ENCODE assay signal across 8 cellular contexts in genomic region chr2:151947524-151948165, GRCh38.
DNase-seq lines count a peak whose midpoint lies in the region; ATAC-seq and TF ChIP-seq lines count a peak whose summit lies in the region.

No MANE protein-coding gene starts in this region.

- intact Hi-C loops in activated CD8-positive, alpha-beta T cell treated with anti-CD3 and anti-CD28 coated beads for 36 hours (cut with micrococcal nuclease) = no loop called here
- intact Hi-C loops in psoas muscle (cut with DNase I) = no loop called here
- intact Hi-C loops in A673 (cut with micrococcal nuclease; ENCODE audit: unreplicated experiment) = no loop called here

- no peaks in the 10 kb centered on the region for H3K4me1 Mint-ChIP-seq in activated CD8-positive, alpha-beta T cell treated with anti-CD3 and anti-CD28 coated beads for 36 hours (ENCODE audit: low read depth)
- peaks cover 3% of the 10 kb centered on the region for H3K4me1 Mint-ChIP-seq in activated CD8-positive, alpha-beta T cell treated with anti-CD3 and anti-CD28 coated beads, Interleukin-2, amount 10 ng/mL, durations not matched to agents 7 days and 5 days (ENCODE audit: low read depth)
- peaks cover 12% of the 10 kb centered on the region for H3K4me1 Mint-ChIP-seq in activated naive CD8-positive, alpha-beta T cell treated with anti-CD3 and anti-CD28 coated beads for 36 hours

- H3K4me3 ChIP-seq in fibroblast of the aortic adventitia (ENCODE audit: low read depth, low read length) = no peak overlapping the region
- peak overlapping the region; percentile 47 for H3K4me3 ChIP-seq in psoas muscle
- H3K4me3 ChIP-seq in A673 (ENCODE audit: low read depth, low read length, poor library complexity, severe bottlenecking) = no peak overlapping the region

- peaks cover 13% of the 10 kb centered on the region for H3K27me3 Mint-ChIP-seq in activated CD8-positive, alpha-beta T cell treated with anti-CD3 and anti-CD28 coated beads for 36 hours
- peaks cover 10% of the 10 kb centered on the region for H3K27me3 Mint-ChIP-seq in activated CD8-positive, alpha-beta T cell treated with anti-CD3 and anti-CD28 coated beads, Interleukin-2, amount 10 ng/mL, durations not matched to agents 7 days and 5 days (ENCODE audit: low read depth)
- peaks cover 17% of the 10 kb centered on the region for H3K27me3 Mint-ChIP-seq in activated naive CD8-positive, alpha-beta T cell treated with anti-CD3 and anti-CD28 coated beads for 36 hours

- POLR2A ChIA-PET in activated CD8-positive, alpha-beta T cell treated with anti-CD3 and anti-CD28 coated beads for 36 hours (lab: Charles Lee) = no interaction called here
- POLR2A ChIA-PET in activated CD8-positive, alpha-beta T cell treated with anti-CD3 and anti-CD28 coated beads, Interleukin-2, amount 10 ng/mL, durations not matched to agents 7 days and 5 days (lab: Charles Lee) = no interaction called here
- POLR2A ChIA-PET in A673 (lab: Charles Lee; ENCODE audit: low non-redundant PET) = no interaction called here

- H3K27ac ChIP-seq in psoas muscle (no peak overlapping the region), A673 (ENCODE audit: low read depth, low read length, poor library complexity, severe bottlenecking) (no peak overlapping the region)

- H3K4me1 ChIP-seq in psoas muscle (peaks cover 14% of the 10 kb centered on the region), A673 (ENCODE audit: insufficient read depth, low read length, poor library complexity, severe bottlenecking) (no peaks in the 10 kb centered on the region)

- H3K27me3 ChIP-seq in psoas muscle (ENCODE audit: insufficient read depth in 3 of 3, low read length in 2 of 3) (no peaks in the 10 kb centered on the region), A673 (replicated peaks; ENCODE audit: insufficient read depth, low read depth, low read length, poor library complexity) (peaks cover 4% of the 10 kb centered on the region)

- H3K27ac Mint-ChIP-seq in activated CD8-positive, alpha-beta T cell treated with anti-CD3 and anti-CD28 coated beads for 36 hours = no peak overlapping the region
- no peak overlapping the region for H3K27ac Mint-ChIP-seq in activated CD8-positive, alpha-beta T cell treated with anti-CD3 and anti-CD28 coated beads, Interleukin-2, amount 10 ng/mL, durations not matched to agents 7 days and 5 days
- H3K27ac Mint-ChIP-seq in activated naive CD8-positive, alpha-beta T cell treated with anti-CD3 and anti-CD28 coated beads for 36 hours = no peak overlapping the region

- CTCF ChIA-PET in activated CD8-positive, alpha-beta T cell treated with anti-CD3 and anti-CD28 coated beads for 36 hours (lab: Charles Lee) = interaction anchor here (0.8 to 1.5 kb wide), 7 partner anchors 10 to 141 kb away, joined by 3 to 5 read pairs (median 3); no protein-coding TSS in a partner anchor
- CTCF ChIA-PET in activated CD8-positive, alpha-beta T cell treated with anti-CD3 and anti-CD28 coated beads, Interleukin-2, amount 10 ng/mL, durations not matched to agents 7 days and 5 days (lab: Charles Lee) = interaction anchor here (0.9 to 1.0 kb wide), 2 partner anchors 10 to 43 kb away, joined by 3 read pairs; no protein-coding TSS in a partner anchor
- CTCF ChIA-PET in A673 (lab: Charles Lee) = interaction anchor here (0.6 kb wide), 1 partner anchor 44 kb away, joined by 4 read pairs; no protein-coding TSS in a partner anchor

- no peaks in the 10 kb centered on the region for H3K36me3 Mint-ChIP-seq in activated CD8-positive, alpha-beta T cell treated with anti-CD3 and anti-CD28 coated beads for 36 hours (ENCODE audit: low read depth)
- H3K36me3 Mint-ChIP-seq in activated CD8-positive, alpha-beta T cell treated with anti-CD3 and anti-CD28 coated beads, Interleukin-2, amount 10 ng/mL, durations not matched to agents 7 days and 5 days (ENCODE audit: low read depth) = no peaks in the 10 kb centered on the region
- H3K36me3 Mint-ChIP-seq in activated naive CD8-positive, alpha-beta T cell treated with anti-CD3 and anti-CD28 coated beads for 36 hours = no peaks in the 10 kb centered on the region

- in situ Hi-C loops in GM13977 (cut with MboI; ENCODE audit: low pct_unique_long_range_greater_than_20kb, low sequenced_read_pairs, unreplicated experiment) = no loop called here

- H3K9me3 ChIP-seq in psoas muscle (no peaks in the 10 kb centered on the region), A673 (ENCODE audit: low read depth, low read length, poor library complexity, severe bottlenecking) (no peaks in the 10 kb centered on the region)

- no peak for DNase-seq in activated CD8-positive, alpha-beta T cell treated with anti-CD3 and anti-CD28 coated beads for 36 hours
- DNase-seq in activated CD8-positive, alpha-beta T cell treated with anti-CD3 and anti-CD28 coated beads, Interleukin-2, amount 10 ng/mL, durations not matched to agents 7 days and 5 days = no peak
- DNase-seq in NOMO-1 treated with dmso at 0.1 percent for 144 hours (lab: John Stamatoyannopoulos, UW; ENCODE audit: unreplicated experiment) (peak; percentile 72), fibroblast of the aortic adventitia (ENCODE audit: low read depth) (peak; percentile 43), psoas muscle (peak; percentile 20 to 53), A673 (ENCODE audit: low spot score) (no peak), GM13977 (ENCODE audit: low spot score) (no peak)
- DNase-seq in activated naive CD8-positive, alpha-beta T cell treated with anti-CD3 and anti-CD28 coated beads for 36 hours = no peak

- no peak overlapping the region for H3K4me3 Mint-ChIP-seq in activated CD8-positive, alpha-beta T cell treated with anti-CD3 and anti-CD28 coated beads for 36 hours
- no peak overlapping the region for H3K4me3 Mint-ChIP-seq in activated CD8-positive, alpha-beta T cell treated with anti-CD3 and anti-CD28 coated beads, Interleukin-2, amount 10 ng/mL, durations not matched to agents 7 days and 5 days
- H3K4me3 Mint-ChIP-seq in activated naive CD8-positive, alpha-beta T cell treated with anti-CD3 and anti-CD28 coated beads for 36 hours = no peak overlapping the region

- BruUV-seq in A673 (replicated peaks; lab: Mats Ljungman, UMichigan) = no TSS peak

- no peak for ATAC-seq in activated CD8-positive, alpha-beta T cell treated with anti-CD3 and anti-CD28 coated beads for 36 hours
- ATAC-seq in activated CD8-positive, alpha-beta T cell treated with anti-CD3 and anti-CD28 coated beads, Interleukin-2, amount 10 ng/mL, durations not matched to agents 7 days and 5 days = no peak
- peak; percentile 81 to 95 (median 90) for ATAC-seq in psoas muscle

- H3K36me3 ChIP-seq in psoas muscle (ENCODE audit: insufficient read depth in 1 of 2, low read depth in 1 of 2) (no peaks in the 10 kb centered on the region), A673 (ENCODE audit: insufficient read depth, low read length, poor library complexity, severe bottlenecking) (no peaks in the 10 kb centered on the region)

- peak; percentile 50 for TF ChIP-seq CTCF in activated CD8-positive, alpha-beta T cell treated with anti-CD3 and anti-CD28 coated beads for 36 hours (IDR thresholded peaks at IDR 0.05)
- TF ChIP-seq CTCF in fibroblast of the aortic adventitia (IDR thresholded peaks at IDR 0.05; ENCODE audit: insufficient read depth, low read length) (no peak), psoas muscle (IDR thresholded peaks at IDR 0.05) (no peak), A673 (conservative IDR thresholded peaks at IDR 0.05; ENCODE audit: low read depth, low read length) (no peak), GM13977 (IDR thresholded peaks at IDR 0.05; ENCODE audit: extremely low read depth, insufficient read depth, missing control alignments) (no peak)

- WGBS in psoas muscle, 3 donors = 15 to 25% (median 19%) methylated on average over 12 of the region's 12 CpGs

- H3K9me3 Mint-ChIP-seq in activated CD8-positive, alpha-beta T cell treated with anti-CD3 and anti-CD28 coated beads for 36 hours = peaks cover 6% of the 10 kb centered on the region
- peaks cover 6% of the 10 kb centered on the region for H3K9me3 Mint-ChIP-seq in activated CD8-positive, alpha-beta T cell treated with anti-CD3 and anti-CD28 coated beads, Interleukin-2, amount 10 ng/mL, durations not matched to agents 7 days and 5 days (ENCODE audit: insufficient read depth)
- peaks cover 8% of the 10 kb centered on the region for H3K9me3 Mint-ChIP-seq in activated naive CD8-positive, alpha-beta T cell treated with anti-CD3 and anti-CD28 coated beads for 36 hours

Comparison
In these comparisons a context has a peak if more than half of its experiments do, and no peak if none do; other contexts are left out.
1. ATAC-seq: peak in psoas muscle (4 of 4); none in activated CD8-positive, alpha-beta T cell treated with anti-CD3 and anti-CD28 coated beads for 36 hours (single experiment) and activated CD8-positive, alpha-beta T cell treated with anti-CD3 and anti-CD28 coated beads, Interleukin-2, amount 10 ng/mL, durations not matched to agents 7 days and 5 days (single experiment).
2. DNase-seq: peak in NOMO-1 treated with dmso at 0.1 percent for 144 hours (single experiment), fibroblast of the aortic adventitia (single experiment) and psoas muscle (2 of 2); none in activated CD8-positive, alpha-beta T cell treated with anti-CD3 and anti-CD28 coated beads for 36 hours (single experiment), activated CD8-positive, alpha-beta T cell treated with anti-CD3 and anti-CD28 coated beads, Interleukin-2, amount 10 ng/mL, durations not matched to agents 7 days and 5 days (single experiment), activated naive CD8-positive, alpha-beta T cell treated with anti-CD3 and anti-CD28 coated beads for 36 hours (single experiment), A673 (single experiment) and GM13977 (single experiment).